In the genomic region with DNA sequence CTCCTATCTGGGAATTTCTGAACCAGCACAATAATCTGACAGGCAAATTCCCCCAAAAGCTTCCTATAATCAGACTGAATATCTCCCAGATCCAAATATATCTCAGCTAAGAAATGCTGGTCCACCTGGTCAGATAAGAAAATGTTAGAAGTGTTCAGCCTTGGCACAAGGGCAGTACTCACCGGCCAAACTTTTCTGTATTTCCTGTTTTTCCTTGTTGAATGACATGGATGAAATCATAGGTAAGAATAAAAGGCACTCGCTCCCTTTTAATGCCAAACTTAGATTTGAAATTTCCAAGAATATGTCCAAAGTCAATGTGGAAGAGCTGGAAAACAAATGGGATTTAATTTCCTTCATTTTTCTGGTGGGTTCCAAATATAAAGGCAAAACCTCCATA, we compare ENCODE assay signal across 33 cellular contexts.
"Had no signal": no experiment of that assay in that cellular context is flagged by ENCODE, and none has a peak within 500 bp of the region (broad histone marks: within the 10 kb centered on the region; RNA-seq: fewer than 3 reads in every experiment).

No MANE protein-coding gene starts in this region.

- FAIRE-seq: astrocyte, bronchial epithelial cell had no signal

- H3K4me1 ChIP-seq: adrenal gland, ascending aorta, breast epithelium had no signal

- H3K27ac ChIP-seq: adrenal gland, ascending aorta, brain microvascular endothelial cell, breast epithelium, cardiac muscle cell had no signal

- H3K27me3 ChIP-seq: adrenal gland, ascending aorta, brain microvascular endothelial cell, breast epithelium, cardiac muscle cell had no signal

- H3K4me3 ChIP-seq: adrenal gland, ascending aorta, breast epithelium, cardiac muscle cell had no signal

- H3K9me3 ChIP-seq: adrenal gland, ascending aorta, breast epithelium had no signal

- ATAC-seq: activated naive CD4-positive, alpha-beta T cell treated with anti-CD3 and anti-CD28 coated beads, Interleukin-2, amount 50 U/mL, for 72 hours; activated naive CD8-positive, alpha-beta T cell treated with anti-CD3 and anti-CD28 coated beads, Interleukin-2, amount 50 U/mL, for 24 hours; activated T-cell treated with anti-CD3 and anti-CD28 coated beads, Interleukin-2, amount 50 U/mL, for 4 hours; activated T-cell treated with anti-CD3 and anti-CD28 coated beads, Interleukin-2, amount 50 U/mL, for 72 hours; activated T-helper 17 cell treated with anti-CD3 and anti-CD28 coated beads, Interleukin-2, amount 50 U/mL, for 72 hours had no signal

- H3K36me3 ChIP-seq: breast epithelium had no signal

- DNase-seq: activated effector memory CD4-positive, alpha-beta T cell treated with anti-CD3 and anti-CD28 coated beads, Interleukin-2, amount 50 U/mL, for 16 hours; activated effector memory CD4-positive, alpha-beta T cell treated with Interleukin-2 at 50 U/mL for 16 hours; activated gamma-delta T cell; activated gamma-delta T cell treated with Interleukin-2 at 50 U/mL for 16 hours; activated naive CD4-positive, alpha-beta T cell; activated naive CD4-positive, alpha-beta T cell treated with anti-CD3 and anti-CD28 coated beads for 36 hours; activated naive CD4-positive, alpha-beta T cell treated with anti-CD3 and anti-CD28 coated beads, Interleukin-2, amount 10 ng/mL, durations not matched to agents 7 days and 5 days; activated naive CD4-positive, alpha-beta T cell treated with anti-CD3 and anti-CD28 coated beads, Interleukin-2, amount 50 U/mL, for 16 hours; activated naive CD4-positive, alpha-beta T cell treated with Interleukin-2 at 50 U/mL for 16 hours; activated naive CD8-positive, alpha-beta T cell treated with anti-CD3 and anti-CD28 coated beads for 36 hours; activated naive CD8-positive, alpha-beta T cell treated with anti-CD3 and anti-CD28 coated beads, Interleukin-2, amount 10 ng/mL, durations not matched to agents 7 days and 5 days; activated naive CD8-positive, alpha-beta T cell treated with anti-CD3 and anti-CD28 coated beads, Interleukin-2, amount 50 U/mL, for 24 hours; activated T-cell treated with anti-CD3 and anti-CD28 coated beads, Interleukin-2, amount 50 U/mL, for 1 hour; activated T-cell treated with anti-CD3 and anti-CD28 coated beads, Interleukin-2, amount 50 U/mL, for 24 hours; activated T-cell treated with anti-CD3 and anti-CD28 coated beads, Interleukin-2, amount 50 U/mL, for 4 hours; activated T-cell treated with anti-CD3 and anti-CD28 coated beads, Interleukin-2, amount 50 U/mL, for 48 hours; activated T-cell treated with anti-CD3 and anti-CD28 coated beads, Interleukin-2, amount 50 U/mL, for 72 hours; adrenal gland; amniotic stem cell; amygdala; anterior cingulate cortex; aorta; brain microvascular endothelial cell; caudate nucleus; central memory CD4-positive, alpha-beta T cell; cerebellar nuclear complex had no signal
